12 cellular contexts compared by ENCODE assay signal in the genomic region with DNA sequence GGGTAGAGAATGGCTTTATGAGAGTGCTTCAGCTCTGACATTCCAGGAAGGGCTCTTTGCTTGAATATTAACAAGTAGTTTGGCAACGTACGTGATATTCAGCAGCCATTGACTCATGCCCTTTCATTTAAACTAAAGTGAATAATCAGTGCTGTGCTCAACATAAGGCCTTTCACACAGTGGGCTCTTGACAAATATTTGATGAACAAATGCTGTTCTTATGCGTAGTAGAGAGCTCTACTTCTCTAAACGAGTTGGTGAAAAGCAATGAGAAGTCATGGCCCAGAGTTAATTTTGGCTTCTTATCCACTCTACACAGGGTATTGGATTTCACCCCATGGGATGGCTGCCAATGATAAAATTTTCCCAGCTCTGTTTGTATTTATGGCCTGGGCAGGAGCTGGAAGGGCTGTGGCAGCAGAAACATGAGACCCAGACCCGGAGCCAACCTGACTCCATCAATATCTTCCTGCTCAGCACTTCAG.
DNase-seq lines count a peak whose midpoint lies in the region; ATAC-seq, FAIRE-seq and TF ChIP-seq lines count a peak whose summit lies in the region.
"Had no signal": no experiment of that assay in that cellular context is flagged by ENCODE, and none has a peak within 500 bp of the region (broad histone marks: within the 10 kb centered on the region; RNA-seq: fewer than 3 reads in every experiment).

No MANE protein-coding gene starts in this region.

- no peak for TF ChIP-seq EP300 in HepG2 (IDR thresholded peaks at IDR 0.05; ENCODE audit: low read depth in 2 of 2, low read length in 2 of 2)
- TF ChIP-seq EP300 in HepG2 (CRISPR knock-in tag; IDR thresholded peaks at IDR 0.05; ENCODE audit: borderline replicate concordance) = no peak

- in situ Hi-C loops in HepG2 (cut with HindIII; ENCODE audit: extremely low pct_ligation_motif_present, low pct_unique_long_range_greater_than_20kb) = no loop called here

- TF ChIP-seq RAD21 in liver (IDR thresholded peaks at IDR 0.05) (peak; percentile 45 to 57), HepG2 (CRISPR knock-in tag; IDR thresholded peaks at IDR 0.05) (no peak)

- H3K27me3 ChIP-seq in liver (ENCODE audit: control insufficient read depth in 4 of 4, insufficient read depth in 4 of 4, low read length in 3 of 4) (no peaks in the 10 kb centered on the region), HepG2 (ENCODE audit: control insufficient read depth in 1 of 2, insufficient read depth in 2 of 2, low read length in 2 of 2) (no peaks in the 10 kb centered on the region), aorta (ENCODE audit: control insufficient read depth in 1 of 2, insufficient read depth in 2 of 2, low read length in 1 of 2) (no peaks in the 10 kb centered on the region)

- H3K9ac ChIP-seq in liver (ENCODE audit: low read depth in 1 of 2, low read length in 2 of 2) (no peak overlapping the region), HepG2 (ENCODE audit: insufficient read depth, low read depth, low read length) (no peak overlapping the region)
- H3K9ac ChIP-seq: KMS-11 had no signal

- no peak overlapping the region for H2AFZ ChIP-seq in HepG2 (ENCODE audit: low read length)

- no peak for FAIRE-seq in HepG2 (lab: Jason Lieb, UNC)

- ATAC-seq in HepG2 (no peak), left ventricle myocardium superior (peak; percentile 97), aorta (ENCODE audit: low FRiP score) (peak; percentile 74)
- ATAC-seq: stimulated activated naive CD8-positive, alpha-beta T cell treated with anti-CD3 and anti-CD28 coated beads, Interleukin-15, Interleukin-2, amounts not matched to agents 100 U/mL and 50 U/mL, for 24 hours; T-helper 17 cell had no signal

- H3K4me3 ChIP-seq in liver (ENCODE audit: low read depth in 1 of 3, low read length in 3 of 3) (no peak overlapping the region), HepG2 (replicated peaks in 1 of 3; ENCODE audit: insufficient read depth in 1 of 3, low read depth in 2 of 3, low read length in 3 of 3) (no peak overlapping the region), aorta (ENCODE audit: low read length in 2 of 2) (no peak overlapping the region)

- no peaks in the 10 kb centered on the region for H3K79me2 ChIP-seq in HepG2 (ENCODE audit: insufficient read depth, low read length)

- CTCF ChIA-PET in HepG2 (lab: Yijun Ruan, JAX; ENCODE audit: low intra/inter-chr PET ratio, low total read pairs) = no interaction called here

- H3K4me1 ChIP-seq in liver (ENCODE audit: control insufficient read depth in 4 of 4, insufficient read depth in 4 of 4, low read length in 3 of 4) (peaks cover 0 to 9% (median 1%) of the 10 kb centered on the region in 4 donors), HepG2 (ENCODE audit: insufficient read depth, low read length) (no peaks in the 10 kb centered on the region), aorta (ENCODE audit: control insufficient read depth in 1 of 2, insufficient read depth in 2 of 2, low read length in 2 of 2) (peaks cover 0 to 5% of the 10 kb centered on the region in 2 donors)

- POLR2A ChIA-PET in HepG2 (lab: Yijun Ruan, JAX) = no interaction called here

- H4K20me1 ChIP-seq in HepG2 (ENCODE audit: insufficient read depth, low read length) = no peaks in the 10 kb centered on the region

- TF ChIP-seq CTCF in liver (IDR thresholded peaks at IDR 0.05; ENCODE audit: low read depth, low read length, missing input control) = no peak
- no peak for TF ChIP-seq CTCF in HepG2 (CRISPR knock-in tag; IDR thresholded peaks at IDR 0.05)

- DNase-seq in HepG2 (ENCODE audit: low spot score) = no peak
- DNase-seq in SHP77 (lab: John Stamatoyannopoulos, UW) = peak; percentile 77 to 80
- peak; percentile 46 for DNase-seq in left ventricle myocardium superior
- no peak for DNase-seq in aorta
- DNase-seq in activated gamma-delta T cell (lab: John Stamatoyannopoulos, UW) = no peak
- DNase-seq in activated CD4-positive, alpha-beta T cell treated with anti-CD3 and anti-CD28 coated beads for 1 hour = no peak
- DNase-seq in stimulated activated CD4-positive, alpha-beta T cell treated with anti-CD3 and anti-CD28 coated beads, Interleukin-15, amount 100 ng/mL, for 24 hours = no peak
- DNase-seq: retina; stimulated activated naive CD8-positive, alpha-beta T cell treated with anti-CD3 and anti-CD28 coated beads, Interleukin-15, Interleukin-2, amounts not matched to agents 100 U/mL and 50 U/mL, for 24 hours; T-helper 17 cell had no signal

- no peak overlapping the region for H3K4me2 ChIP-seq in HepG2 (ENCODE audit: low read depth, low read length)
- H3K4me2 ChIP-seq: KMS-11 had no signal

- intact Hi-C loops in HepG2 (cut with micrococcal nuclease; ENCODE audit: unreplicated experiment) (no loop called here), left ventricle myocardium superior (cut with micrococcal nuclease) (no loop called here), aorta (cut with DNase I) (no loop called here)

- H3K27ac ChIP-seq in liver (ENCODE audit: low read depth in 1 of 2, low read length in 2 of 2) (peak overlapping the region; percentile 57 to 65), HepG2 (ENCODE audit: extremely low read length, insufficient read depth, low read length) (no peak overlapping the region), aorta (ENCODE audit: low read depth in 1 of 2, low read length in 2 of 2) (no peak overlapping the region)
- H3K27ac ChIP-seq: KMS-11 had no signal

- BruUV-seq in HepG2 (replicated peaks; lab: Mats Ljungman, UMichigan) = no TSS peak

- no peak for TF ChIP-seq POLR2A in HepG2 (IDR thresholded peaks at IDR 0.05; ENCODE audit: insufficient read depth in 1 of 2, low read depth in 2 of 2, low read length in 2 of 2)

- H3K36me3 ChIP-seq in liver (ENCODE audit: control insufficient read depth in 4 of 4, insufficient read depth in 3 of 4, low read depth in 1 of 4, low read length in 3 of 4) = no peaks in the 10 kb centered on the region
- H3K36me3 ChIP-seq in HepG2 (replicated peaks in 1 of 2; ENCODE audit: control insufficient read depth in 1 of 2, insufficient read depth in 2 of 2, low read length in 2 of 2) = no peaks in the 10 kb centered on the region
- no peaks in the 10 kb centered on the region for H3K36me3 ChIP-seq in aorta (ENCODE audit: control insufficient read depth in 1 of 2, insufficient read depth in 2 of 2, low read length in 1 of 2)

- 17% methylated on average over 5 of the region's 5 CpGs for WGBS in liver
- 5% methylated on average over 5 of the region's 5 CpGs for WGBS in HepG2 (ENCODE audit: low lambda C conversion rate)
- 13 to 15% methylated on average over 5 of the region's 5 CpGs for WGBS in aorta, 2 donors

- no peaks in the 10 kb centered on the region for H3K9me3 ChIP-seq in liver (ENCODE audit: control insufficient read depth in 4 of 4, low read length in 3 of 4)
- H3K9me3 ChIP-seq in HepG2 (ENCODE audit: low read length) = no peaks in the 10 kb centered on the region
- no peaks in the 10 kb centered on the region for H3K9me3 ChIP-seq in aorta (ENCODE audit: control insufficient read depth, low read length)

TF ChIP-seq in liver, 16 proteins besides CTCF, POLR2A, EP300 and RAD21 (continues in another document):
- TF ChIP-seq FOXA2 (IDR thresholded peaks at IDR 0.05) = no peak
- TF ChIP-seq, protein P1, sequence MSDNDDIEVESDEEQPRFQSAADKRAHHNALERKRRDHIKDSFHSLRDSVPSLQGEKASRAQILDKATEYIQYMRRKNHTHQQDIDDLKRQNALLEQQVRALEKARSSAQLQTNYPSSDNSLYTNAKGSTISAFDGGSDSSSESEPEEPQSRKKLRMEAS (IDR thresholded peaks at IDR 0.05) = peak; percentile 51
- TF ChIP-seq FOXA1 (IDR thresholded peaks at IDR 0.05) = no peak
- TF ChIP-seq NR2F2 (IDR thresholded peaks at IDR 0.05) = no peak
- TF ChIP-seq TAF1 (conservative IDR thresholded peaks at IDR 0.05) = no peak

TF ChIP-seq in HepG2, 621 proteins besides CTCF, POLR2A, EP300 and RAD21:
- TF ChIP-seq MXD1 (CRISPR knock-in tag; IDR thresholded peaks at IDR 0.05) (no peak), SRY (CRISPR knock-in tag; IDR thresholded peaks at IDR 0.05) (no peak), JARID2 (CRISPR knock-in tag; IDR thresholded peaks at IDR 0.05; ENCODE audit: insufficient replicate concordance) (no peak), ADNP (CRISPR knock-in tag; IDR thresholded peaks at IDR 0.05) (no peak), MBD4 (IDR thresholded peaks at IDR 0.05; ENCODE audit: borderline replicate concordance, low read length) (no peak), HHEX (CRISPR knock-in tag; IDR thresholded peaks at IDR 0.05) (no peak), ZNF614 (CRISPR knock-in tag; IDR thresholded peaks at IDR 0.05; ENCODE audit: borderline replicate concordance) (no peak), MAFG (CRISPR knock-in tag; IDR thresholded peaks at IDR 0.05) (no peak)

Comparison
In these comparisons a context has a peak if more than half of its experiments do, and no peak if none do; other contexts are left out.
1. H3K27ac ChIP-seq: peak in liver (2 of 2); none in HepG2 (single experiment) and aorta (0 of 2).
2. DNase-seq: peak in SHP77 (2 of 2) and left ventricle myocardium superior (single experiment); none in HepG2 (single experiment), aorta (0 of 2), activated gamma-delta T cell (single experiment), activated CD4-positive, alpha-beta T cell treated with anti-CD3 and anti-CD28 coated beads for 1 hour (single experiment) and stimulated activated CD4-positive, alpha-beta T cell treated with anti-CD3 and anti-CD28 coated beads, Interleukin-15, amount 100 ng/mL, for 24 hours (single experiment).